In the genomic region with DNA sequence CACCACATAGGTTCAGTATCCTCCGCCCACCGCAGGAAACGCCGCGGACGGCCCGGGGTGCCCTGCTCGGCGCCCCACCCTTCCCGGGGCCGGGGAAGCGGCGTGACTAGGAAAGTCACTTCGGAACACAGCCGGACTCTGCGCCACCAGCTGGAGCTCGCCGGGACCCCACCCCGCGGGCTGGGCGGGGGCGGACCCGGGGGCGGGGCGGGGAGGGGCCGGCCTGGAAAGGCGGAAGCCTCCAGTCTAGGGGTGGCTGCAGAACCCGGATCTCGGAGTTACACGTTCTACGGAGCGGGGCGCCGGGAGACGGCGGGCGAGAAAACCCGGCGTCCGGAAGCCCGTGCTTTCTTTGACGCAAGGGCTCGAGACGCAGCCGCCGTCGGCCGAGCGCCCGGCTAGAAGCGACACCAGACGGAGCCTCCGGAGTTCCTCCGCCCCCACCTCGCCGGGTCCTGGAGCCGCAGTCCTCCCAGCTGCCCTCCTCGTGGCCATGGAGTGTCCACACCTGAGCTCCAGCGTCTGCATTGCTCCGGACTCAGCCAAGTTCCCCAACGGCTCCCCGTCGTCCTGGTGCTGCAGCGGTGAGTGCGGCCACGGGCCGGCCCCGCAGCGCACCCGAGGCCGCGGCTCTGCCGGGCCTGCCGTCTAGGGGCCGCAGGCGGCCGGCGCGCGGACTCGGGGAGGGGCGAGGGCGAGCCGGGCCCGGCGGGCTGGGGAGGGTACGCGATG, we compare ENCODE assay signal across 8 cellular contexts. TPM values are rescaled to one million over a fixed set of nuclear protein-coding genes. Genes with fewer than 3 reads are reported as not detected.
DNase-seq lines count a peak whose midpoint lies in the region; ATAC-seq, FAIRE-seq and TF ChIP-seq lines count a peak whose summit lies in the region.

A gene with protein sequence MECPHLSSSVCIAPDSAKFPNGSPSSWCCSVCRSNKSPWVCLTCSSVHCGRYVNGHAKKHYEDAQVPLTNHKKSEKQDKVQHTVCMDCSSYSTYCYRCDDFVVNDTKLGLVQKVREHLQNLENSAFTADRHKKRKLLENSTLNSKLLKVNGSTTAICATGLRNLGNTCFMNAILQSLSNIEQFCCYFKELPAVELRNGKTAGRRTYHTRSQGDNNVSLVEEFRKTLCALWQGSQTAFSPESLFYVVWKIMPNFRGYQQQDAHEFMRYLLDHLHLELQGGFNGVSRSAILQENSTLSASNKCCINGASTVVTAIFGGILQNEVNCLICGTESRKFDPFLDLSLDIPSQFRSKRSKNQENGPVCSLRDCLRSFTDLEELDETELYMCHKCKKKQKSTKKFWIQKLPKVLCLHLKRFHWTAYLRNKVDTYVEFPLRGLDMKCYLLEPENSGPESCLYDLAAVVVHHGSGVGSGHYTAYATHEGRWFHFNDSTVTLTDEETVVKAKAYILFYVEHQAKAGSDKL (plus strand): TSS at position 347 of the 732 bp plus-strand sequence. CDS start 147 bp downstream, at position 494.

- peak within 1 kb of the TSS; percentile 57 for H2AFZ ChIP-seq in keratinocyte (ENCODE audit: control insufficient read depth, low read length)

- H3K36me3 ChIP-seq in keratinocyte (ENCODE audit: control insufficient read depth in 2 of 2, extremely low read depth in 1 of 2, insufficient read depth in 2 of 2, low read length in 2 of 2) = no peaks in the 10 kb centered on the region

- H3K27ac ChIP-seq in keratinocyte (ENCODE audit: control insufficient read depth, insufficient read depth, low read length) = peak within 1 kb of the TSS; percentile 84

- TF ChIP-seq CTCF in AG09319 (IDR thresholded peaks at IDR 0.05; ENCODE audit: low read depth, low read length) = peak; percentile 15; the same call in 1 of the 2 replicates
- peak in 1 of 3 experiments; percentile 27 for TF ChIP-seq CTCF in keratinocyte (optimal IDR thresholded peaks at IDR 0.05 in 1 of 3, IDR thresholded peaks at IDR 0.05 in 1 of 3, conservative IDR thresholded peaks at IDR 0.05 in 1 of 3; ENCODE audit: extremely low read depth in 1 of 3, insufficient read depth in 2 of 3, low read length in 3 of 3)

- peaks cover 47% of the 10 kb centered on the region for H3K79me2 ChIP-seq in keratinocyte (ENCODE audit: control insufficient read depth, insufficient read depth, low read length)

- H3K9me3 Mint-ChIP-seq in central memory CD8-positive, alpha-beta T cell = no peaks in the 10 kb centered on the region

- H3K4me3 Mint-ChIP-seq in central memory CD8-positive, alpha-beta T cell = peak within 1 kb of the TSS; percentile 92

- peak within 1 kb of the TSS; percentile 99 for H3K4me2 ChIP-seq in keratinocyte (ENCODE audit: control insufficient read depth, extremely low read depth, insufficient read depth, low read depth, low read length)

- no peak for FAIRE-seq in keratinocyte (lab: Jason Lieb, UNC)

- H3K9ac ChIP-seq in keratinocyte (ENCODE audit: control insufficient read depth, extremely low read depth, insufficient read depth, low read length) = peak within 1 kb of the TSS; percentile 92

- ATAC-seq in GM19023 (IDR thresholded peaks at IDR 0.05; ENCODE audit: unreplicated experiment) = peak; percentile 59
- peak; percentile 54 for ATAC-seq in HG03280 (IDR thresholded peaks at IDR 0.05; ENCODE audit: unreplicated experiment)
- ATAC-seq in activated CD4-positive, CD25-positive, alpha-beta regulatory T cell treated with anti-CD3 and anti-CD28 coated beads, Interleukin-2, amount 50 U/mL, for 24 hours = peak; percentile 52 to 70
- peak; percentile 60 for ATAC-seq in central memory CD8-positive, alpha-beta T cell (replicated peaks; ENCODE audit: extremely low read depth, poor library complexity, severe bottlenecking)

- peaks cover 54% of the 10 kb centered on the region for H3K4me1 ChIP-seq in keratinocyte (ENCODE audit: control insufficient read depth, extremely low read depth, insufficient read depth, low read length)

- no peaks in the 10 kb centered on the region for H3K9me3 ChIP-seq in keratinocyte (ENCODE audit: control insufficient read depth, low read depth, low read length)

- H3K4me1 Mint-ChIP-seq in central memory CD8-positive, alpha-beta T cell = peaks cover 82% of the 10 kb centered on the region

- DNase-seq in AG09319 (ENCODE audit: extremely low read depth, low read depth) (peak; percentile 90), NCI-H446 treated with DMSO at 0.1 percent for 48 hours (lab: John Stamatoyannopoulos, UW) (peak; percentile 81), keratinocyte (ENCODE audit: low read depth, low spot score) (no peak)
- DNase-seq in central memory CD8-positive, alpha-beta T cell (ENCODE audit: low spot score in 2 of 2) = peak; percentile 90 to 93
- DNase-seq in stimulated activated CD4-positive, alpha-beta T cell treated with anti-CD3 and anti-CD28 coated beads, Interleukin-12 subunit alpha, Interleukin-12 subunit beta, amount 100 ng/mL, for 48 hours (ENCODE audit: low read depth in 2 of 3, low spot score in 1 of 3) = peak; percentile 88 to 96 (median 91)

- H3K27me3 Mint-ChIP-seq in central memory CD8-positive, alpha-beta T cell = no peaks in the 10 kb centered on the region

- H3K27ac Mint-ChIP-seq in central memory CD8-positive, alpha-beta T cell (ENCODE audit: low read depth) = peak within 1 kb of the TSS; percentile 99

- no peaks in the 10 kb centered on the region for H3K27me3 ChIP-seq in keratinocyte (ENCODE audit: control insufficient read depth, extremely low read depth, insufficient read depth, low read length)

- H3K36me3 Mint-ChIP-seq in central memory CD8-positive, alpha-beta T cell (ENCODE audit: insufficient read depth) = peaks cover 22% of the 10 kb centered on the region

- peak within 1 kb of the TSS; percentile 73 to 83 (median 80) for H3K4me3 ChIP-seq in keratinocyte (ENCODE audit: control insufficient read depth in 2 of 3, extremely low read depth in 1 of 3, insufficient read depth in 2 of 3, low read depth in 1 of 3, low read length in 3 of 3)

- H3K9me1 ChIP-seq in keratinocyte (ENCODE audit: control insufficient read depth, extremely low read depth, insufficient read depth, low read length) = no peaks in the 10 kb centered on the region

- dilution Hi-C loops in keratinocyte (cut with MboI; ENCODE audit: extremely low pct_ligation_motif_present, low sequenced_read_pairs) = no loop called here

- no peaks in the 10 kb centered on the region for H4K20me1 ChIP-seq in keratinocyte (ENCODE audit: control insufficient read depth, extremely low read depth, insufficient read depth, low read length)

RNA-seq across cellular contexts. Expression of the gene that starts here (rescaled TPM):
- polyA plus RNA-seq in keratinocyte = 8.3 to 19.9 TPM (median 16.2 TPM) in 3 replicates
- polyA plus RNA-seq in keratinocyte (2011; ENCODE audit: low read depth) = 57.4 TPM
- polyA plus RNA-seq in keratinocyte (2011; cell fraction: cytosol; rRNA removed) = 10.6 and 17.3 TPM in 2 replicates
- polyA plus RNA-seq in keratinocyte (2011; cell fraction: nucleus; rRNA removed) = 29.1 and 32.3 TPM in 2 replicates
- 18.0 and 25.1 TPM in 2 replicates for polyA plus RNA-seq in keratinocyte (2012; ENCODE audit: low replicate concordance)
- 12.1 to 23.0 TPM (median 19.0 TPM) in 3 replicates for polyA minus RNA-seq in keratinocyte
- polyA minus RNA-seq in keratinocyte (2011; cell fraction: cytosol; rRNA and poly(A)+ RNA removed) = 6.3 TPM
- polyA minus RNA-seq in keratinocyte (2011; cell fraction: nucleus; rRNA and poly(A)+ RNA removed) = 20.5 and 31.2 TPM in 2 replicates
